ENCODE assay signal across 28 cellular contexts in genomic region chr2:135991861-135992260, GRCh38.
"Had no signal": no experiment of that assay in that cellular context is flagged by ENCODE, and none has a peak within 500 bp of the region (broad histone marks: within the 10 kb centered on the region; RNA-seq: fewer than 3 reads in every experiment).

No MANE protein-coding gene starts in this region.

- DNase-seq: activated B cell treated with CpG ODN at 0.5 μM for 24 hours; activated CD4-positive, alpha-beta T cell treated with anti-CD3 and anti-CD28 coated beads for 48 hours; activated CD4-positive, alpha-beta T cell treated with anti-CD3 and anti-CD28 coated beads, Interleukin-2, amount 50 U/mL, for 1 hour; activated CD4-positive, alpha-beta T cell treated with anti-CD3 and anti-CD28 coated beads, Interleukin-2, amount 50 U/mL, for 48 hours; activated CD8-positive, alpha-beta memory T cell treated with anti-CD3 and anti-CD28 coated beads for 24 hours; activated CD8-positive, alpha-beta T cell treated with anti-CD3 and anti-CD28 coated beads for 36 hours; activated effector memory CD4-positive, alpha-beta T cell treated with Interleukin-2 at 50 U/mL for 16 hours; activated gamma-delta T cell treated with Interleukin-2 at 50 U/mL for 16 hours; activated naive CD4-positive, alpha-beta T cell treated with anti-CD3 and anti-CD28 coated beads, Interleukin-2, amount 50 U/mL, for 16 hours; activated naive CD4-positive, alpha-beta T cell treated with Interleukin-2 at 50 U/mL for 16 hours; activated T-cell treated with anti-CD3 and anti-CD28 coated beads, Interleukin-2, amount 50 U/mL, for 4 hours; amniotic stem cell; anterior cingulate cortex; brain microvascular endothelial cell; caudate nucleus; cortex of kidney; dermis blood vessel endothelial cell; effector CD4-positive, alpha-beta T cell; effector memory CD8-positive, alpha-beta T cell; foreskin melanocyte; heart right ventricle; T-helper 1 cell; T-helper 17 cell; T1000; WERI-Rb-1 had no signal

- ATAC-seq: activated CD4-positive, CD25-positive, alpha-beta regulatory T cell treated with anti-CD3 and anti-CD28 coated beads, Interleukin-2, amount 50 U/mL, for 24 hours; activated CD8-positive, alpha-beta T cell treated with anti-CD3 and anti-CD28 coated beads for 36 hours; activated T-cell treated with anti-CD3 and anti-CD28 coated beads, Interleukin-2, amount 50 U/mL, for 4 hours; activated T-helper 17 cell treated with anti-CD3 and anti-CD28 coated beads, Interleukin-2, amount 50 U/mL, for 72 hours; effector memory CD8-positive, alpha-beta T cell; gastroesophageal sphincter; heart right ventricle; T-helper 17 cell had no signal
